ENCODE assay signal across 1 cellular context in genomic region chr12:116903818-116904217, GRCh38.
TF ChIP-seq lines count a peak whose summit lies in the region.

No MANE protein-coding gene starts in this region.

TF ChIP-seq in GM23338, 12 proteins besides CTCF, POLR2A, EP300 and RAD21 (continued from another document):
- no peak for TF ChIP-seq REST (IDR thresholded peaks at IDR 0.05; ENCODE audit: unreplicated experiment)
- no peak for TF ChIP-seq EZH2 (IDR thresholded peaks at IDR 0.05; ENCODE audit: low read depth, unreplicated experiment)
- TF ChIP-seq, protein P1, sequence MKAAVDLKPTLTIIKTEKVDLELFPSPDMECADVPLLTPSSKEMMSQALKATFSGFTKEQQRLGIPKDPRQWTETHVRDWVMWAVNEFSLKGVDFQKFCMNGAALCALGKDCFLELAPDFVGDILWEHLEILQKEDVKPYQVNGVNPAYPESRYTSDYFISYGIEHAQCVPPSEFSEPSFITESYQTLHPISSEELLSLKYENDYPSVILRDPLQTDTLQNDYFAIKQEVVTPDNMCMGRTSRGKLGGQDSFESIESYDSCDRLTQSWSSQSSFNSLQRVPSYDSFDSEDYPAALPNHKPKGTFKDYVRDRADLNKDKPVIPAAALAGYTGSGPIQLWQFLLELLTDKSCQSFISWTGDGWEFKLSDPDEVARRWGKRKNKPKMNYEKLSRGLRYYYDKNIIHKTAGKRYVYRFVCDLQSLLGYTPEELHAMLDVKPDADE (IDR thresholded peaks at IDR 0.05): no peak
- TF ChIP-seq ZNF331 (CRISPR knock-in tag; IDR thresholded peaks at IDR 0.05; ENCODE audit: low read depth): no peak
